ENCODE assay signal across 8 cellular contexts in the genomic region with DNA sequence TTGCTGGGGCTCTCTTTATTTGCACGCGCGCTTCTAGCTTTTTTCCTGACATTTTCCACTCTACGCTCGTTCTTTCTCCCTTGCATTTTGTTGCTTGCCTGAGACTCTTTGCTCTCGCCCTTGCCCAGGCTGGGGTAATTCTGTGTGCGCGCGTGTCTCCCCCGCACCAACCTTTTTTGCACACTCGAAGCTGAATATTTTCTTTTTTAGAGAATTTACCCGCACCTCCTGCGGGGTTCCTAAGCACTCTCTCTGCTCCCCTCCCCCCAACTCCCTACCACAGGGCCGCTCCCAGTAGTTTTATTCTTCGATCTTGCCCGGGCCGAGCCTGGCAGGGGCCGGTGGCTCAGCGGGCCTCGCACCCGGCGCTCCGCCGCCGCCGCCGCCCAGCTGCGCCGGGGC. TPM values are rescaled to one million over a fixed set of nuclear protein-coding genes. Genes with fewer than 3 reads are reported as not detected.
DNase-seq lines count a peak whose midpoint lies in the region; ATAC-seq and TF ChIP-seq lines count a peak whose summit lies in the region.

No MANE protein-coding gene starts in this region.

- peaks cover 60% of the 10 kb centered on the region for H3K4me1 Mint-ChIP-seq in activated CD8-positive, alpha-beta memory T cell treated with anti-CD3 and anti-CD28 coated beads, Interleukin-2, amount 10 ng/mL, durations not matched to agents 7 days and 5 days
- H3K4me1 Mint-ChIP-seq in activated naive CD8-positive, alpha-beta T cell treated with anti-CD3 and anti-CD28 coated beads, Interleukin-2, amount 10 ng/mL, durations not matched to agents 7 days and 5 days = peaks cover 41% of the 10 kb centered on the region

- no peaks in the 10 kb centered on the region for H3K9me3 Mint-ChIP-seq in activated CD8-positive, alpha-beta memory T cell treated with anti-CD3 and anti-CD28 coated beads, Interleukin-2, amount 10 ng/mL, durations not matched to agents 7 days and 5 days (ENCODE audit: low read depth)
- no peaks in the 10 kb centered on the region for H3K9me3 Mint-ChIP-seq in activated naive CD8-positive, alpha-beta T cell treated with anti-CD3 and anti-CD28 coated beads, Interleukin-2, amount 10 ng/mL, durations not matched to agents 7 days and 5 days

- H3K4me3 ChIP-seq in liver (ENCODE audit: low read depth in 1 of 3, low read length in 3 of 3) = peak overlapping the region; percentile 50 to 64 (median 57)
- peak overlapping the region; percentile 55 to 59 for H3K4me3 ChIP-seq in tibial artery

- POLR2A ChIA-PET in activated naive CD8-positive, alpha-beta T cell treated with anti-CD3 and anti-CD28 coated beads, Interleukin-2, amount 10 ng/mL, durations not matched to agents 7 days and 5 days (lab: Charles Lee) = interaction anchor here (0.8 to 3.1 kb wide), 3 partner anchors 14 to 584 kb away, joined by 3 to 20 read pairs (median 5); a partner anchor contains a TSS

- H3K36me3 ChIP-seq in liver (ENCODE audit: control insufficient read depth in 4 of 4, insufficient read depth in 3 of 4, low read depth in 1 of 4, low read length in 3 of 4) = no peaks in the 10 kb centered on the region
- H3K36me3 ChIP-seq in tibial artery = no peaks in the 10 kb centered on the region

- in situ Hi-C loops in ACHN (cut with HindIII; ENCODE audit: low pct_ligation_motif_present, low pct_unique_long_range_greater_than_20kb, low sequenced_read_pairs) = loop anchor here (25.0 kb wide), 1 partner anchor 551 kb away; no protein-coding TSS in a partner anchor

- H3K4me1 ChIP-seq in liver (ENCODE audit: control insufficient read depth in 4 of 4, insufficient read depth in 4 of 4, low read length in 3 of 4) (peaks cover 17 to 31% (median 22%) of the 10 kb centered on the region in 4 donors), tibial artery (peaks cover 0 to 42% (median 34%) of the 10 kb centered on the region in 4 donors)

- peaks cover 53% of the 10 kb centered on the region for H3K27me3 Mint-ChIP-seq in activated CD8-positive, alpha-beta memory T cell treated with anti-CD3 and anti-CD28 coated beads, Interleukin-2, amount 10 ng/mL, durations not matched to agents 7 days and 5 days
- peaks cover 35% of the 10 kb centered on the region for H3K27me3 Mint-ChIP-seq in activated naive CD8-positive, alpha-beta T cell treated with anti-CD3 and anti-CD28 coated beads, Interleukin-2, amount 10 ng/mL, durations not matched to agents 7 days and 5 days

- no peak overlapping the region for H3K27ac Mint-ChIP-seq in activated CD8-positive, alpha-beta memory T cell treated with anti-CD3 and anti-CD28 coated beads, Interleukin-2, amount 10 ng/mL, durations not matched to agents 7 days and 5 days
- peak overlapping the region; percentile 71 for H3K27ac Mint-ChIP-seq in activated naive CD8-positive, alpha-beta T cell treated with anti-CD3 and anti-CD28 coated beads, Interleukin-2, amount 10 ng/mL, durations not matched to agents 7 days and 5 days

- TF ChIP-seq CTCF in liver (IDR thresholded peaks at IDR 0.05; ENCODE audit: low read depth, low read length, missing input control) (no peak), tibial artery (IDR thresholded peaks at IDR 0.05) (no peak)

- TF ChIP-seq RAD21 in liver (IDR thresholded peaks at IDR 0.05) = no peak

- no peaks in the 10 kb centered on the region for H3K36me3 Mint-ChIP-seq in activated CD8-positive, alpha-beta memory T cell treated with anti-CD3 and anti-CD28 coated beads, Interleukin-2, amount 10 ng/mL, durations not matched to agents 7 days and 5 days
- no peaks in the 10 kb centered on the region for H3K36me3 Mint-ChIP-seq in activated naive CD8-positive, alpha-beta T cell treated with anti-CD3 and anti-CD28 coated beads, Interleukin-2, amount 10 ng/mL, durations not matched to agents 7 days and 5 days

- no peaks in the 10 kb centered on the region for H3K9me3 ChIP-seq in liver (ENCODE audit: control insufficient read depth in 4 of 4, low read length in 3 of 4)
- H3K9me3 ChIP-seq in tibial artery = no peaks in the 10 kb centered on the region

- no peak overlapping the region for H3K9ac ChIP-seq in liver (ENCODE audit: low read depth in 1 of 2, low read length in 2 of 2)

- 2% methylated on average over 29 of the region's 29 CpGs for WGBS in liver

- intact Hi-C loops in tibial artery (cut with DNase I; ENCODE audit: low total_unique reads) = no loop called here

- CTCF ChIA-PET in activated CD8-positive, alpha-beta memory T cell treated with anti-CD3 and anti-CD28 coated beads, Interleukin-2, amount 10 ng/mL, durations not matched to agents 7 days and 5 days (lab: Charles Lee) = interaction anchor here (0.5 to 6.7 kb wide), 11 partner anchors 15 to 584 kb away, joined by 3 to 80 read pairs (median 3); a partner anchor contains a TSS

- H3K4me3 Mint-ChIP-seq in activated CD8-positive, alpha-beta memory T cell treated with anti-CD3 and anti-CD28 coated beads, Interleukin-2, amount 10 ng/mL, durations not matched to agents 7 days and 5 days = peak overlapping the region; percentile 72
- peak overlapping the region; percentile 94 for H3K4me3 Mint-ChIP-seq in activated naive CD8-positive, alpha-beta T cell treated with anti-CD3 and anti-CD28 coated beads, Interleukin-2, amount 10 ng/mL, durations not matched to agents 7 days and 5 days

- H3K27me3 ChIP-seq in liver (ENCODE audit: control insufficient read depth in 4 of 4, insufficient read depth in 4 of 4, low read length in 3 of 4) = no peaks in the 10 kb centered on the region
- peaks cover 0 to 14% of the 10 kb centered on the region in 2 donors for H3K27me3 ChIP-seq in tibial artery

- no peak for ATAC-seq in activated CD8-positive, alpha-beta memory T cell treated with anti-CD3 and anti-CD28 coated beads, Interleukin-2, amount 10 ng/mL, durations not matched to agents 7 days and 5 days
- ATAC-seq in activated naive CD8-positive, alpha-beta T cell treated with anti-CD3 and anti-CD28 coated beads, Interleukin-2, amount 10 ng/mL, durations not matched to agents 7 days and 5 days (ENCODE audit: low read depth) = no peak
- ATAC-seq in GM19463 (IDR thresholded peaks at IDR 0.05; ENCODE audit: unreplicated experiment) = no peak

- no peak for DNase-seq in activated CD8-positive, alpha-beta memory T cell treated with anti-CD3 and anti-CD28 coated beads, Interleukin-2, amount 10 ng/mL, durations not matched to agents 7 days and 5 days
- DNase-seq in activated CD8-positive, alpha-beta memory T cell treated with anti-CD3 and anti-CD28 coated beads, Interleukin-2, amount 50 U/mL, for 4 hours = no peak
- no peak for DNase-seq in activated naive CD8-positive, alpha-beta T cell treated with anti-CD3 and anti-CD28 coated beads, Interleukin-2, amount 10 ng/mL, durations not matched to agents 7 days and 5 days
- DNase-seq in tibial artery (no peak), ACHN (no peak), NCI-H1048 (lab: John Stamatoyannopoulos, UW) (no peak)

- no peak overlapping the region for H3K27ac ChIP-seq in liver (ENCODE audit: low read depth in 1 of 2, low read length in 2 of 2)
- peak overlapping the region; percentile 47 to 77 for H3K27ac ChIP-seq in tibial artery

TF ChIP-seq in liver, 16 proteins besides CTCF, POLR2A, EP300 and RAD21:
- TF ChIP-seq, protein P1, sequence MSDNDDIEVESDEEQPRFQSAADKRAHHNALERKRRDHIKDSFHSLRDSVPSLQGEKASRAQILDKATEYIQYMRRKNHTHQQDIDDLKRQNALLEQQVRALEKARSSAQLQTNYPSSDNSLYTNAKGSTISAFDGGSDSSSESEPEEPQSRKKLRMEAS (IDR thresholded peaks at IDR 0.05) = no peak
- TF ChIP-seq, protein P2, sequence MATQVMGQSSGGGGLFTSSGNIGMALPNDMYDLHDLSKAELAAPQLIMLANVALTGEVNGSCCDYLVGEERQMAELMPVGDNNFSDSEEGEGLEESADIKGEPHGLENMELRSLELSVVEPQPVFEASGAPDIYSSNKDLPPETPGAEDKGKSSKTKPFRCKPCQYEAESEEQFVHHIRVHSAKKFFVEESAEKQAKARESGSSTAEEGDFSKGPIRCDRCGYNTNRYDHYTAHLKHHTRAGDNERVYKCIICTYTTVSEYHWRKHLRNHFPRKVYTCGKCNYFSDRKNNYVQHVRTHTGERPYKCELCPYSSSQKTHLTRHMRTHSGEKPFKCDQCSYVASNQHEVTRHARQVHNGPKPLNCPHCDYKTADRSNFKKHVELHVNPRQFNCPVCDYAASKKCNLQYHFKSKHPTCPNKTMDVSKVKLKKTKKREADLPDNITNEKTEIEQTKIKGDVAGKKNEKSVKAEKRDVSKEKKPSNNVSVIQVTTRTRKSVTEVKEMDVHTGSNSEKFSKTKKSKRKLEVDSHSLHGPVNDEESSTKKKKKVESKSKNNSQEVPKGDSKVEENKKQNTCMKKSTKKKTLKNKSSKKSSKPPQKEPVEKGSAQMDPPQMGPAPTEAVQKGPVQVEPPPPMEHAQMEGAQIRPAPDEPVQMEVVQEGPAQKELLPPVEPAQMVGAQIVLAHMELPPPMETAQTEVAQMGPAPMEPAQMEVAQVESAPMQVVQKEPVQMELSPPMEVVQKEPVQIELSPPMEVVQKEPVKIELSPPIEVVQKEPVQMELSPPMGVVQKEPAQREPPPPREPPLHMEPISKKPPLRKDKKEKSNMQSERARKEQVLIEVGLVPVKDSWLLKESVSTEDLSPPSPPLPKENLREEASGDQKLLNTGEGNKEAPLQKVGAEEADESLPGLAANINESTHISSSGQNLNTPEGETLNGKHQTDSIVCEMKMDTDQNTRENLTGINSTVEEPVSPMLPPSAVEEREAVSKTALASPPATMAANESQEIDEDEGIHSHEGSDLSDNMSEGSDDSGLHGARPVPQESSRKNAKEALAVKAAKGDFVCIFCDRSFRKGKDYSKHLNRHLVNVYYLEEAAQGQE (IDR thresholded peaks at IDR 0.05) = no peak
- no peak for TF ChIP-seq JUND (IDR thresholded peaks at IDR 0.05)
- TF ChIP-seq YY1 (IDR thresholded peaks at IDR 0.05) = no peak
- TF ChIP-seq FOXA1 (IDR thresholded peaks at IDR 0.05) = no peak
TF ChIP-seq in liver: peak in this region for 0.

RNA-seq across cellular contexts. Expression of a gene that starts 0.7 kb away (rescaled TPM):
- 10 to 100 TPM in 1 of 2 experiments, 1 to 10 TPM in 1; 1.6 to 10.0 TPM for total RNA-seq in activated CD8-positive, alpha-beta memory T cell treated with anti-CD3 and anti-CD28 coated beads, Interleukin-2, amount 10 ng/mL, durations not matched to agents 7 days and 5 days
- 1 to 10 TPM; 5.1 to 6.6 TPM for total RNA-seq in activated naive CD8-positive, alpha-beta T cell treated with anti-CD3 and anti-CD28 coated beads, Interleukin-2, amount 10 ng/mL, durations not matched to agents 7 days and 5 days
- 1 to 10 TPM; 3.0 to 3.7 TPM for total RNA-seq in liver
- polyA plus RNA-seq in liver = 1 to 10 TPM in 1 of 2 donors, under 1 TPM in 1; 0.83 to 4.9 TPM

RNA-seq across cellular contexts. Expression of a gene that starts 14.4 kb away (rescaled TPM):
- total RNA-seq in activated CD8-positive, alpha-beta memory T cell treated with anti-CD3 and anti-CD28 coated beads, Interleukin-2, amount 10 ng/mL, durations not matched to agents 7 days and 5 days = 10 to 100 TPM; 42.8 to 58.7 TPM
- total RNA-seq in activated naive CD8-positive, alpha-beta T cell treated with anti-CD3 and anti-CD28 coated beads, Interleukin-2, amount 10 ng/mL, durations not matched to agents 7 days and 5 days = 10 to 100 TPM; 47.3 to 55.2 TPM
- total RNA-seq in liver = 10 to 100 TPM; 21.3 to 38.5 TPM
- 10 to 100 TPM; 13.6 to 22.8 TPM for polyA plus RNA-seq in liver

RNA-seq across cellular contexts. Expression of a gene that starts 53.2 kb away (rescaled TPM):
- 10 to 100 TPM; 15.3 to 15.9 TPM for total RNA-seq in activated CD8-positive, alpha-beta memory T cell treated with anti-CD3 and anti-CD28 coated beads, Interleukin-2, amount 10 ng/mL, durations not matched to agents 7 days and 5 days
- 1 to 10 TPM; 6.3 to 8.1 TPM for total RNA-seq in activated naive CD8-positive, alpha-beta T cell treated with anti-CD3 and anti-CD28 coated beads, Interleukin-2, amount 10 ng/mL, durations not matched to agents 7 days and 5 days
- 1 to 10 TPM; 3.4 to 5.0 TPM for total RNA-seq in liver
- polyA plus RNA-seq in liver = 1 to 10 TPM; 1.8 to 3.0 TPM

Comparison
In these comparisons a context has a peak if more than half of its experiments do, and no peak if none do; other contexts are left out.
1. H3K27ac ChIP-seq: peak in tibial artery (2 of 2); none in liver (0 of 2).